In the genomic region with DNA sequence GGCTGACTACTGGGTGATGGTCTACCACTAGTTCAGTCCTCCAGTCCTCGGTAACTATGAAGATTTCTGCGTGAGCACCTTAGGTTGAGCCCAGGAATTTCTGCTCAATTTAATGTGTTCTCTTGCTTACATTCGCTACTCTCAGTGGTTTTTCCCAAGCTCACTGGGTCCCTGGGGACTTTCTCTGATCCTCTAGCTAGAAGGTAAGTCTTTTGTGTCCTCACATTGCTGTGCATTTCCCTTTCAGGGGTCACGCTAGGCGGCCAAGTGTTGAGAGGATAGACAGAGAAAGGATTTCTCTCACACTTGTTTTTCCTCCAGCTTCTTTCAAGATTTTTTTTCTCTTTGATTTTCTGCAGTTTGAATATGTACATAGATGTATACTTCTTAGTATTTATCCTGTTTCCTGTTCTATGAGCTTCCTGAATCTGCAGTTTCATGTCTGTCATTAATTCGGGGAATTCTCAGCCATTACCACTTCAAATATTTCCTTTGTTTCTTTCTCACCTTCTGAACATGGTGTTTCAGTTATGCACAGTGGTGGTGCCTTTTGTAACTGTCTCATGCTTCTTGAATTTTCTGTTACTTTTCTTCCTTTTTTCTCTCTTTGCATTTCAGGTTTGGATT, we compare ENCODE assay signal across 25 cellular contexts. TPM values are rescaled to one million over a fixed set of nuclear protein-coding genes. Genes with fewer than 3 reads are reported as not detected.
DNase-seq lines count a peak whose midpoint lies in the region; TF ChIP-seq lines count a peak whose summit lies in the region.
"Had no signal": no experiment of that assay in that cellular context is flagged by ENCODE, and none has a peak within 500 bp of the region (broad histone marks: within the 10 kb centered on the region; RNA-seq: fewer than 3 reads in every experiment).

No MANE protein-coding gene starts in this region.

- H3K9ac ChIP-seq in H9 (ENCODE audit: extremely low read depth, insufficient read length, low read length), result no peak overlapping the region
- H3K9ac ChIP-seq: neural progenitor cell had no signal

- H3K27me3 ChIP-seq in H9 (ENCODE audit: insufficient read depth, low read length), result no peaks in the 10 kb centered on the region
- H3K27me3 ChIP-seq: neural progenitor cell, transverse colon had no signal

- H3K4me3 Mint-ChIP-seq in activated naive CD4-positive, alpha-beta T cell treated with anti-CD3 and anti-CD28 coated beads, Interleukin-2, amount 50 U/mL, for 24 hours, result peak overlapping the region; percentile 11
- no peak overlapping the region for H3K4me3 Mint-ChIP-seq in activated naive CD8-positive, alpha-beta T cell
- no peak overlapping the region for H3K4me3 Mint-ChIP-seq in H9
- H3K4me3 Mint-ChIP-seq: HFFc6, immature natural killer cell, mesothelial cell of epicardium, neural progenitor cell had no signal

- no peak overlapping the region for H4K8ac ChIP-seq in H9 (replicated peaks; ENCODE audit: insufficient read length, low read depth, low read length)

- H2BK120ac ChIP-seq in H9 (ENCODE audit: low read depth, low read length, poor library complexity, severe bottlenecking), result no peak overlapping the region

- H3K27ac Mint-ChIP-seq in activated naive CD4-positive, alpha-beta T cell treated with anti-CD3 and anti-CD28 coated beads, Interleukin-2, amount 50 U/mL, for 24 hours, result peak overlapping the region; percentile 74
- peak overlapping the region; percentile 46 for H3K27ac Mint-ChIP-seq in activated naive CD8-positive, alpha-beta T cell
- no peak overlapping the region for H3K27ac Mint-ChIP-seq in H9
- H3K27ac Mint-ChIP-seq: HFFc6, mesothelial cell of epicardium, neural progenitor cell had no signal

- no CpG with 5 or more reads among the region's 6 CpGs for WGBS in H9 (ENCODE audit: extremely low coverage, insufficient read length, low lambda C conversion rate)

- H3K27me3 Mint-ChIP-seq in activated naive CD4-positive, alpha-beta T cell treated with anti-CD3 and anti-CD28 coated beads, Interleukin-2, amount 50 U/mL, for 24 hours, result no peaks in the 10 kb centered on the region
- no peaks in the 10 kb centered on the region for H3K27me3 Mint-ChIP-seq in activated naive CD8-positive, alpha-beta T cell
- H3K27me3 Mint-ChIP-seq in H9 (ENCODE audit: low read depth), result no peaks in the 10 kb centered on the region; the same call in 1 of the 2 replicates

- no peaks in the 10 kb centered on the region for H3K36me3 ChIP-seq in HEK293 (ENCODE audit: control insufficient read depth in 2 of 2, insufficient read depth in 1 of 2, low read length in 2 of 2)
- H3K36me3 ChIP-seq: left ventricle myocardium inferior, neural progenitor cell, prostate gland, transverse colon had no signal

- H2AK5ac ChIP-seq in H9 (ENCODE audit: insufficient read length, low read length), result no peak overlapping the region

- H2BK15ac ChIP-seq in H9 (ENCODE audit: low read depth, low read length), result no peak overlapping the region

- no peak overlapping the region for H3K18ac ChIP-seq in H9 (ENCODE audit: insufficient read length, low read depth, low read length)

- H3K79me2 ChIP-seq in H9 (ENCODE audit: insufficient read depth, low read length), result no peaks in the 10 kb centered on the region

- no peaks in the 10 kb centered on the region for H3K9me3 Mint-ChIP-seq in activated naive CD4-positive, alpha-beta T cell treated with anti-CD3 and anti-CD28 coated beads, Interleukin-2, amount 50 U/mL, for 24 hours
- H3K9me3 Mint-ChIP-seq in activated naive CD8-positive, alpha-beta T cell (ENCODE audit: low read depth), result no peaks in the 10 kb centered on the region
- H3K9me3 Mint-ChIP-seq in H9, result peaks cover 62% of the 10 kb centered on the region in 2 experiments
- H3K9me3 Mint-ChIP-seq: HFFc6, immature natural killer cell had no signal

- H3T11ph ChIP-seq in H9 (ENCODE audit: low read length), result no peak overlapping the region

- H3K9me3 ChIP-seq in HEK293 (ENCODE audit: control insufficient read depth, insufficient read depth, low read depth, low read length) (peaks cover 3% of the 10 kb centered on the region), H9 (ENCODE audit: control insufficient read depth, low read depth, low read length) (peaks cover 34% of the 10 kb centered on the region)
- H3K9me3 ChIP-seq: left ventricle myocardium inferior, prostate gland, transverse colon had no signal

- H3K14ac ChIP-seq in H9 (ENCODE audit: insufficient read depth, low read length), result no peak overlapping the region

- no peak overlapping the region for H3K4me3 ChIP-seq in HEK293 (ENCODE audit: low read depth, low read length)
- H3K4me3 ChIP-seq: left ventricle myocardium inferior, neural progenitor cell, prostate gland, transverse colon had no signal

- no peak overlapping the region for H2BK12ac ChIP-seq in H9 (ENCODE audit: insufficient read length, low read depth, low read length)

- H3K27ac ChIP-seq in HEK293 (ENCODE audit: extremely low read depth, low read depth, low read length) (no peak overlapping the region), H9 (ENCODE audit: insufficient read length, low read depth, low read length) (no peak overlapping the region)
- H3K27ac ChIP-seq: left ventricle myocardium inferior, neural progenitor cell, prostate gland, transverse colon had no signal

- H3K79me1 ChIP-seq in H9 (ENCODE audit: insufficient read depth, low read depth, low read length, poor library complexity, severe bottlenecking), result no peaks in the 10 kb centered on the region

- POLR2A ChIA-PET in HEK293 (lab: Yijun Ruan, JAX), result interaction anchor here (0.6 kb wide), 1 partner anchor 73 kb away, joined by 3 read pairs; no protein-coding TSS in a partner anchor

- H3K4me2 ChIP-seq in H9 (ENCODE audit: insufficient read depth, insufficient read length, low read length), result no peak overlapping the region
- H3K4me2 ChIP-seq: neural progenitor cell had no signal

- H3K36me3 Mint-ChIP-seq in activated naive CD4-positive, alpha-beta T cell treated with anti-CD3 and anti-CD28 coated beads, Interleukin-2, amount 50 U/mL, for 24 hours, result no peaks in the 10 kb centered on the region
- H3K36me3 Mint-ChIP-seq in activated naive CD8-positive, alpha-beta T cell, result no peaks in the 10 kb centered on the region
- peaks cover 0 to 3% (median 0%) of the 10 kb centered on the region in 3 experiments; a peak in 3 of 7 replicates for H3K36me3 Mint-ChIP-seq in H9 (ENCODE audit: insufficient read depth in 1 of 3, low read depth in 3 of 3)
- H3K36me3 Mint-ChIP-seq: immature natural killer cell, mesothelial cell of epicardium had no signal

- H4K20me1 ChIP-seq in H9 (ENCODE audit: control insufficient read depth, insufficient read depth, insufficient read length), result no peaks in the 10 kb centered on the region

- CTCF ChIA-PET in HEK293 (lab: Yijun Ruan, JAX), result interaction anchor here (0.6 to 0.7 kb wide), 2 partner anchors 61 to 331 kb away, joined by 3 to 6 read pairs; no protein-coding TSS in a partner anchor

- TF ChIP-seq CTCF in HEK293 (tag by site-specific recombination; IDR thresholded peaks at IDR 0.05), result no peak
- TF ChIP-seq CTCF in H9 (conservative IDR thresholded peaks at IDR 0.05), result no peak

- no peaks in the 10 kb centered on the region for H3K23me2 ChIP-seq in H9 (ENCODE audit: insufficient read length, low read depth, low read length, poor library complexity, severe bottlenecking)

- no peak for DNase-seq in activated naive CD4-positive, alpha-beta T cell treated with Interleukin-2 at 50 U/mL for 16 hours
- no peak for DNase-seq in NCI-H1105 treated with DMSO at 0.1 percent for 48 hours (lab: John Stamatoyannopoulos, UW)
- no peak for DNase-seq in germinal center (ENCODE audit: low spot score)
- no peak for DNase-seq in H9
- DNase-seq: activated effector memory CD4-positive, alpha-beta T cell treated with anti-CD3 and anti-CD28 coated beads, Interleukin-2, amount 50 U/mL, for 16 hours; anterior cingulate cortex; caudate nucleus; HFFc6; immature natural killer cell; left ventricle myocardium inferior; NCI-H748 treated with DMSO at 0.1 percent for 48 hours; PC-3; SIG-M5; stimulated activated CD4-positive, alpha-beta T cell treated with anti-CD3 and anti-CD28 coated beads, Interleukin-2, amount 100 ng/mL, for 24 hours; stimulated activated naive CD4-positive, alpha-beta T cell treated with Interleukin-2 at 50 U/mL for 16 hours; transverse colon had no signal

- H2BK20ac ChIP-seq in H9 (ENCODE audit: low read depth, low read length, poor library complexity, severe bottlenecking), result no peak overlapping the region

- H3K56ac ChIP-seq in H9 (ENCODE audit: insufficient read length, low read depth, low read length), result no peak overlapping the region

- H4K5ac ChIP-seq in H9 (ENCODE audit: insufficient read length, low read depth, low read length), result no peak overlapping the region

- no peak overlapping the region for H2AFZ ChIP-seq in H9 (ENCODE audit: low read length)
- H2AFZ ChIP-seq: neural progenitor cell had no signal

- no peak overlapping the region for H3K4ac ChIP-seq in H9 (ENCODE audit: low read depth, low read length)

- no peak overlapping the region for H4K91ac ChIP-seq in H9 (ENCODE audit: insufficient read length, low read depth, low read length)

- peaks cover 40% of the 10 kb centered on the region for H3K4me1 Mint-ChIP-seq in activated naive CD4-positive, alpha-beta T cell treated with anti-CD3 and anti-CD28 coated beads, Interleukin-2, amount 50 U/mL, for 24 hours
- H3K4me1 Mint-ChIP-seq in activated naive CD8-positive, alpha-beta T cell (ENCODE audit: low read depth), result peaks cover 32% of the 10 kb centered on the region
- H3K4me1 Mint-ChIP-seq in H9, result peaks cover 11% of the 10 kb centered on the region in 2 experiments
- H3K4me1 Mint-ChIP-seq: mesothelial cell of epicardium had no signal

- no peak overlapping the region for H2BK5ac ChIP-seq in H9 (ENCODE audit: insufficient read length, low read length)

- H3K4me1 ChIP-seq in HEK293 (ENCODE audit: control insufficient read depth, insufficient read depth, low read length) (no peaks in the 10 kb centered on the region), H9 (ENCODE audit: insufficient read depth, low read length) (peaks cover 2% of the 10 kb centered on the region; the same call in 1 of the 2 replicates)
- H3K4me1 ChIP-seq: left ventricle myocardium inferior, neural progenitor cell, prostate gland, transverse colon had no signal

- H3K23ac ChIP-seq in H9 (ENCODE audit: insufficient read length, low read depth, low read length), result no peak overlapping the region

TF ChIP-seq in HEK293, 187 proteins besides CTCF, POLR2A, EP300 and RAD21:
- TF ChIP-seq ZNF433 (tag by site-specific recombination; IDR thresholded peaks at IDR 0.05; ENCODE audit: low read depth) (no peak), ZNF558 (tag by site-specific recombination; IDR thresholded peaks at IDR 0.05) (peak; percentile 95)
TF ChIP-seq in HEK293: peak in this region for 1.

RNA-seq across cellular contexts. Expression of gene MAGEA9, which starts 17.5 kb away (rescaled TPM):
- total RNA-seq in H9 (2021), result 0.28 TPM in 1 of 2 replicates, not detected in the other
- total RNA-seq: dermis microvascular lymphatic vessel endothelial cell; HFFc6; left ventricle myocardium inferior; mesothelial cell of epicardium; PC-3; prostate gland; skeletal muscle tissue; T-helper 1 cell treated with Interleukin-12 subunit alpha and Interleukin-12 subunit beta and Interleukin-4 antibody, amounts not matched to agents 30 ng/mL and 1 ng/mL, for 36 hours; transverse colon had no signal

RNA-seq across cellular contexts. Expression of gene HSFX1, which starts 25.3 kb away (rescaled TPM):
- total RNA-seq in H9 (2021), result 0.50 and 0.55 TPM in 2 replicates

Comparison
In these comparisons a context has a peak if more than half of its experiments do, and no peak if none do; other contexts are left out.
1. H3K27ac Mint-ChIP-seq: peak in activated naive CD4-positive, alpha-beta T cell treated with anti-CD3 and anti-CD28 coated beads, Interleukin-2, amount 50 U/mL, for 24 hours (single experiment) and activated naive CD8-positive, alpha-beta T cell (single experiment); none in H9 (0 of 3).